ENCODE assay signal across 8 cellular contexts in genomic region chr3:69013256-69014021, GRCh38. TPM values are rescaled to one million over a fixed set of nuclear protein-coding genes. Genes with fewer than 3 reads are reported as not detected.
DNase-seq lines count a peak whose midpoint lies in the region; ATAC-seq, FAIRE-seq and TF ChIP-seq lines count a peak whose summit lies in the region.

TSS of gene EOGT (minus strand) at chr3:69013684. CDS start at chr3:69009846, 3,838 bp downstream.

- FAIRE-seq in pancreas (lab: Jason Lieb, UNC) = no peak

- H3K9me2 ChIP-seq in Karpas-422 (replicated peaks; ENCODE audit: insufficient read depth, low read length) = no peaks in the 10 kb centered on the region

- no peaks in the 10 kb centered on the region for H3K9me3 ChIP-seq in Karpas-422 (ENCODE audit: low read length)
- H3K9me3 ChIP-seq in pancreas = no peaks in the 10 kb centered on the region
- H3K9me3 ChIP-seq in tibial artery = no peaks in the 10 kb centered on the region

- peaks cover 5 to 17% of the 10 kb centered on the region in 2 donors for H3K36me3 Mint-ChIP-seq in activated naive CD4-positive, alpha-beta T cell treated with anti-CD3 and anti-CD28 coated beads, Interleukin-2, amount 50 U/mL, for 72 hours

- no peaks in the 10 kb centered on the region for H3K9me3 Mint-ChIP-seq in activated naive CD4-positive, alpha-beta T cell treated with anti-CD3 and anti-CD28 coated beads, Interleukin-2, amount 50 U/mL, for 72 hours

- intact Hi-C loops in pancreas (cut with DNase I) = no loop called here
- intact Hi-C loops in tibial artery (cut with DNase I; ENCODE audit: low total_unique reads) = loop anchor here (10.0 kb wide), 1 partner anchor 71 kb away; the partner anchor contains the start of genes ARL6IP5 and UBA3

- peaks cover 18% of the 10 kb centered on the region for H3K79me2 ChIP-seq in Karpas-422 (ENCODE audit: low read length)

- H3K27me3 ChIP-seq in Karpas-422 (ENCODE audit: low read length) = no peaks in the 10 kb centered on the region
- no peaks in the 10 kb centered on the region for H3K27me3 ChIP-seq in pancreas
- no peaks in the 10 kb centered on the region for H3K27me3 ChIP-seq in tibial artery

- H3K27ac ChIP-seq in Karpas-422 (ENCODE audit: low read length) (peak within 1 kb of the TSS; percentile 65), pancreas (peak within 1 kb of the TSS; percentile 97 to 98 (median 98)), tibial artery (peak within 1 kb of the TSS; percentile 99)

- H3K4me2 ChIP-seq in Karpas-422 (ENCODE audit: low read depth, low read length, poor library complexity, severe bottlenecking) = peak within 1 kb of the TSS; percentile 99

- peaks cover 17% of the 10 kb centered on the region; the same call in 1 of the 2 replicates for H3K36me3 ChIP-seq in Karpas-422 (ENCODE audit: insufficient read depth, low read length)
- H3K36me3 ChIP-seq in pancreas = peaks cover 0 to under 1% (median 0%) of the 10 kb centered on the region in 3 donors
- H3K36me3 ChIP-seq in tibial artery = peaks cover 5 to 8% (median 7%) of the 10 kb centered on the region in 3 donors

- peak within 1 kb of the TSS; percentile 95 for H2AFZ ChIP-seq in Karpas-422 (ENCODE audit: low read length)

- H3K4me3 ChIP-seq in Karpas-422 (ENCODE audit: low read length) (peak within 1 kb of the TSS; percentile 94), pancreas (peak within 1 kb of the TSS; percentile 63 to 91 (median 77)), tibial artery (peak within 1 kb of the TSS; percentile 88 to 92)

- no peaks in the 10 kb centered on the region for H4K20me1 ChIP-seq in Karpas-422 (ENCODE audit: insufficient read depth, low read depth, low read length)

- H3K4me1 ChIP-seq in Karpas-422 (ENCODE audit: low read length) (peaks cover 30% of the 10 kb centered on the region), pancreas (peaks cover 0 to 6% (median 5%) of the 10 kb centered on the region in 3 donors), tibial artery (peaks cover 0 to 59% (median 33%) of the 10 kb centered on the region in 4 donors)

- 0 to 1% methylated on average over 80 to 95 of the region's 95 CpGs for WGBS in pancreas, 2 donors

- DNase-seq in GM03348 (ENCODE audit: low spot score) (peak; percentile 95), Karpas-422 (peak; percentile 91), SKM-1 (lab: John Stamatoyannopoulos, UW; ENCODE audit: unreplicated experiment) (peak; percentile 28), glomerular visceral epithelial cell (ENCODE audit: extremely low spot score) (peak; percentile 87), pancreas (peak; percentile 88 to 97 (median 92)), tibial artery (peak; percentile 87 to 96)
- DNase-seq in activated naive CD4-positive, alpha-beta T cell treated with anti-CD3 and anti-CD28 coated beads, Interleukin-2, amount 50 U/mL, for 72 hours (ENCODE audit: low spot score in 2 of 2) = peak; percentile 83 to 87

- H3K27ac Mint-ChIP-seq in activated naive CD4-positive, alpha-beta T cell treated with anti-CD3 and anti-CD28 coated beads, Interleukin-2, amount 50 U/mL, for 72 hours = peak within 1 kb of the TSS; percentile 84 to 96

- TF ChIP-seq CTCF in pancreas (IDR thresholded peaks at IDR 0.05) (peak; percentile 24 to 39 (median 28)), tibial artery (IDR thresholded peaks at IDR 0.05) (peak; percentile 54 to 63)

- H3K9ac ChIP-seq in Karpas-422 (ENCODE audit: low read length) = peak within 1 kb of the TSS; percentile 94

- peak; percentile 86 for ATAC-seq in GM21825 (IDR thresholded peaks at IDR 0.05; ENCODE audit: unreplicated experiment)
- peak; percentile 86 to 87 for ATAC-seq in activated naive CD4-positive, alpha-beta T cell treated with anti-CD3 and anti-CD28 coated beads, Interleukin-2, amount 50 U/mL, for 72 hours
- ATAC-seq in pancreas = peak; percentile 91 to 97 (median 94)

RNA-seq across cellular contexts. Expression of gene EOGT, which starts in this region (rescaled TPM):
- 18.5 and 49.9 TPM in 2 replicates for total RNA-seq in Karpas-422 (2014; rRNA removed; shearing (Covaris generic); ENCODE audit: low replicate concordance)
- total RNA-seq in activated naive CD4-positive, alpha-beta T cell treated with anti-CD3 and anti-CD28 coated beads, Interleukin-2, amount 50 U/mL, for 72 hours = 10 to 100 TPM in 1 of 2 donors, 1 to 10 TPM in 1; 7.9 to 13.7 TPM
- 10 to 100 TPM in 4 of 6 donors, 1 to 10 TPM in 2; 7.6 to 12.9 (median 10.8) TPM for total RNA-seq in pancreas
- 10 to 100 TPM; 16.9 to 19.3 TPM for polyA plus RNA-seq in pancreas

Comparison
In these comparisons a context has a peak if more than half of its experiments do, and no peak if none do; other contexts are left out.
1. Peak in every context shown above with its lines: DNase-seq, ATAC-seq, H3K4me3 ChIP-seq and H3K27ac ChIP-seq.
2. DNase-seq: peak in every context shown above with its lines; median percentile 95 in GM03348; 92 in pancreas; 92 in tibial artery; 91 in Karpas-422; 87 in glomerular visceral epithelial cell; 85 in activated naive CD4-positive, alpha-beta T cell treated with anti-CD3 and anti-CD28 coated beads, Interleukin-2, amount 50 U/mL, for 72 hours; 28 in SKM-1.